Comparison of ENCODE assay signal across 15 cellular contexts in the genomic region with DNA sequence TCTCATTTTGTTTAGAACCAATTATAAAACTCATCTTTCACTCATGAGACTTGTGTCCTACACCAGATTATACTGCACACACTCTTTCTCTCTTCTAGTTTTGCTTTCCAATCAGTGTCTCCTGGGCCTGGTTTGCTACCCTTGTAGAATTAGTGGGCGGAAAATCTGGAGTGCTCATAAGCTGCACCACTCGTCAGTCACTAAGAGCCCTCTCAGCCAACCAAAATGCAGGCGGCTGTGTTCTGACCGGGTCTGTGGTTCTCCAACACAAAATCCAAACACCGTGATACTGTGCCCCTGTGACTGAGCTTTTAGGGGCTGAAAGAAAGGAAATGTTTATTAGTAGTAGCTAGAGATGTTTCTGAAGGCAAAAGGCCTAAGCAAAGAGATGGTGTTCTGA.
"Had no signal": no experiment of that assay in that cellular context is flagged by ENCODE, and none has a peak within 500 bp of the region (broad histone marks: within the 10 kb centered on the region; RNA-seq: fewer than 3 reads in every experiment).

No MANE protein-coding gene starts in this region.

- ATAC-seq: psoas muscle; right lobe of liver; stimulated activated memory B cell treated with anti-CD40 and anti-IgM and Interleukin-4, amounts not matched to agents 10 μg/mL and 1 μg/mL and 100 μg/mL, for 72 hours had no signal

- DNase-seq: activated CD4-positive, alpha-beta memory T cell treated with anti-CD3 and anti-CD28 coated beads, Interleukin-2, amount 10 ng/mL, durations not matched to agents 7 days and 5 days; activated CD8-positive, alpha-beta memory T cell treated with anti-CD3 and anti-CD28 coated beads, Interleukin-2, amount 50 U/mL, for 48 hours; activated naive CD4-positive, alpha-beta T cell; aorta; esophagus squamous epithelium; foreskin fibroblast; left ventricle myocardium inferior; mesenchymal stem cell; psoas muscle; right lobe of liver; T-helper 9 cell had no signal

- H3K9me3 ChIP-seq: breast epithelium, esophagus squamous epithelium, left ventricle myocardium inferior, psoas muscle, right lobe of liver, tibial nerve had no signal

- H3K27ac ChIP-seq: breast epithelium, esophagus squamous epithelium, left ventricle myocardium inferior, psoas muscle, right lobe of liver, tibial nerve had no signal

- H3K9me3 Mint-ChIP-seq: activated CD4-positive, alpha-beta memory T cell treated with anti-CD3 and anti-CD28 coated beads, Interleukin-2, amount 10 ng/mL, durations not matched to agents 7 days and 5 days; nephron; stimulated activated memory B cell treated with anti-CD40 and anti-IgM and Interleukin-4, amounts not matched to agents 10 μg/mL and 1 μg/mL and 100 μg/mL, for 72 hours had no signal

- H3K36me3 ChIP-seq: breast epithelium, esophagus squamous epithelium, left ventricle myocardium inferior, right lobe of liver, tibial nerve had no signal

- H3K27ac Mint-ChIP-seq: activated CD4-positive, alpha-beta memory T cell treated with anti-CD3 and anti-CD28 coated beads, Interleukin-2, amount 10 ng/mL, durations not matched to agents 7 days and 5 days; nephron; stimulated activated memory B cell treated with anti-CD40 and anti-IgM and Interleukin-4, amounts not matched to agents 10 μg/mL and 1 μg/mL and 100 μg/mL, for 72 hours had no signal

- H3K4me1 ChIP-seq: breast epithelium, esophagus squamous epithelium, left ventricle myocardium inferior, psoas muscle, right lobe of liver, tibial nerve had no signal

- H3K4me3 Mint-ChIP-seq: activated CD4-positive, alpha-beta memory T cell treated with anti-CD3 and anti-CD28 coated beads, Interleukin-2, amount 10 ng/mL, durations not matched to agents 7 days and 5 days; nephron; stimulated activated memory B cell treated with anti-CD40 and anti-IgM and Interleukin-4, amounts not matched to agents 10 μg/mL and 1 μg/mL and 100 μg/mL, for 72 hours had no signal

- H3K36me3 Mint-ChIP-seq: stimulated activated memory B cell treated with anti-CD40 and anti-IgM and Interleukin-4, amounts not matched to agents 10 μg/mL and 1 μg/mL and 100 μg/mL, for 72 hours had no signal

- H3K4me3 ChIP-seq: breast epithelium, esophagus squamous epithelium, left ventricle myocardium inferior, psoas muscle, right lobe of liver, tibial nerve had no signal

- H3K4me1 Mint-ChIP-seq: activated CD4-positive, alpha-beta memory T cell treated with anti-CD3 and anti-CD28 coated beads, Interleukin-2, amount 10 ng/mL, durations not matched to agents 7 days and 5 days; stimulated activated memory B cell treated with anti-CD40 and anti-IgM and Interleukin-4, amounts not matched to agents 10 μg/mL and 1 μg/mL and 100 μg/mL, for 72 hours had no signal

- H3K27me3 ChIP-seq: breast epithelium, right lobe of liver, tibial nerve had no signal
